In the genomic region with DNA sequence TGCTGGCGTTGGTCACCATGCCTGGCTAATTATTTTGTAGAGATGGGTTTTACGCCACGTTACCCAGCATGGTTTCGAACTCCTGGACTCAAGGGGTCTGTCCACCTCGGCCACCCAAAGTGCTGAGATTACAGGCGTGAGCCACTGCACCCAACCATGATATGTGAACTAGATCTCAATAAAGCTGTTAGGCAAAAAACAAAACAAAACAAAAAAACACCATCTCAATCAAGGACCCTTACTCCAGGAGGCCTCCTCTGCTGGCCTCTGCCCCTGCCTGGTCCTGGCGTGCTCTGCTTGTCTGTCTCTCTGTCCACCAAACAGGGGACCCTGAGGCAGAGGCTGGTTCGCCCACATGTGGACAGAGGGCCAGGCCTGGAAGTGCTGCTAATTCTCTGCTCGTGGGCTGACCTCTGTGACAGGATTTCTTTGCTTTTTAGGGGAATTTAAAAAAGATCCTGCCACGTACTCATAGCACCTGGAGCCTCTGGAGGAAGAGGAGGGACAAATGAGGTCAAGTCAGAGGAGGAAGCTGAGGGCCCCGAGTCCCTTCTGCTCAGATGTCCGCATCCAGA, we compare ENCODE assay signal across 1 cellular context.
TF ChIP-seq lines count a peak whose summit lies in the region.

No MANE protein-coding gene starts in this region.

TF ChIP-seq in HepG2, 621 proteins besides CTCF, POLR2A, EP300 and RAD21:
- no peak for TF ChIP-seq ZNF891 (CRISPR knock-in tag; IDR thresholded peaks at IDR 0.05)
- no peak for TF ChIP-seq MBNL3 (CRISPR knock-in tag; conservative IDR thresholded peaks at IDR 0.05)
- no peak for TF ChIP-seq ZNF230 (CRISPR knock-in tag; IDR thresholded peaks at IDR 0.05)
- no peak for TF ChIP-seq ZNF780A (CRISPR knock-in tag; IDR thresholded peaks at IDR 0.05)
- TF ChIP-seq KAT7 (CRISPR knock-in tag; IDR thresholded peaks at IDR 0.05; ENCODE audit: borderline replicate concordance) = no peak
- no peak for TF ChIP-seq ARNT (IDR thresholded peaks at IDR 0.05)
- TF ChIP-seq ZSCAN12 (CRISPR knock-in tag; IDR thresholded peaks at IDR 0.05) = no peak
- TF ChIP-seq ZKSCAN8 (CRISPR knock-in tag; IDR thresholded peaks at IDR 0.05; ENCODE audit: borderline replicate concordance) = no peak
- TF ChIP-seq NCOA1 (CRISPR knock-in tag; IDR thresholded peaks at IDR 0.05) = no peak
- no peak for TF ChIP-seq ZFY (CRISPR knock-in tag; IDR thresholded peaks at IDR 0.05)
- TF ChIP-seq RELA (CRISPR knock-in tag; IDR thresholded peaks at IDR 0.05) = no peak
- no peak for TF ChIP-seq KDM2A (CRISPR knock-in tag; IDR thresholded peaks at IDR 0.05; ENCODE audit: borderline replicate concordance, low read depth)
- TF ChIP-seq CCDC6 (CRISPR knock-in tag; IDR thresholded peaks at IDR 0.05) = no peak
- TF ChIP-seq GMEB1 (CRISPR knock-in tag; IDR thresholded peaks at IDR 0.05; ENCODE audit: borderline replicate concordance) = no peak
- TF ChIP-seq RARA (CRISPR knock-in tag; IDR thresholded peaks at IDR 0.05) = no peak
